ENCODE assay signal across 25 cellular contexts in genomic region chr12:113768850-113769249, GRCh38.
DNase-seq lines count a peak whose midpoint lies in the region; ATAC-seq, FAIRE-seq and TF ChIP-seq lines count a peak whose summit lies in the region.
"Had no signal": no experiment of that assay in that cellular context is flagged by ENCODE, and none has a peak within 500 bp of the region (broad histone marks: within the 10 kb centered on the region; RNA-seq: fewer than 3 reads in every experiment).

No MANE protein-coding gene starts in this region.

- peak overlapping the region; percentile 87 for H3K27ac Mint-ChIP-seq in neural progenitor cell
- H3K27ac Mint-ChIP-seq: B cell; CD4-positive, alpha-beta T cell; CD8-positive, alpha-beta T cell had no signal

- intact Hi-C loops in HepG2 (cut with micrococcal nuclease; ENCODE audit: unreplicated experiment) = no loop called here
- intact Hi-C loops in right lobe of liver (cut with DNase I) = no loop called here
- intact Hi-C loops in K562 (cut with micrococcal nuclease) = no loop called here

- FAIRE-seq in HepG2 (lab: Jason Lieb, UNC) (no peak), K562 (lab: Jason Lieb, UNC) (no peak)
- FAIRE-seq: A549, D721Med, GM12878, GM12892, GM18507 had no signal

- CTCF ChIA-PET in HepG2 (lab: Yijun Ruan, JAX; ENCODE audit: low intra/inter-chr PET ratio, low total read pairs) (no interaction called here), HEK293 (lab: Yijun Ruan, JAX) (no interaction called here), K562 (lab: Yijun Ruan, JAX; ENCODE audit: low intra/inter-chr PET ratio) (no interaction called here)

- no peaks in the 10 kb centered on the region for H3K9me3 Mint-ChIP-seq in neural progenitor cell
- H3K9me3 Mint-ChIP-seq: CD8-positive, alpha-beta T cell had no signal

- H3K4me3 Mint-ChIP-seq in neural progenitor cell = no peak overlapping the region
- H3K4me3 Mint-ChIP-seq: B cell; CD4-positive, alpha-beta T cell; CD8-positive, alpha-beta T cell had no signal

- DNase-seq in HepG2 (ENCODE audit: low spot score) (no peak), right lobe of liver (no peak), K562 (ENCODE audit: extremely low read depth in 1 of 4, low spot score in 3 of 4) (no peak), neural progenitor cell (ENCODE audit: low spot score) (no peak), NCI-H1436 (lab: John Stamatoyannopoulos, UW) (no peak), DMS79 treated with DMSO at 0.1 percent for 48 hours (lab: John Stamatoyannopoulos, UW) (no peak)
- DNase-seq: AML-193; Caco-2; Calu3; CD4-positive, alpha-beta T cell; CD8-positive, alpha-beta T cell; DND-41; EL; GDM1 had no signal

- no peak overlapping the region for H3K9ac ChIP-seq in HepG2 (ENCODE audit: insufficient read depth, low read depth, low read length)
- H3K9ac ChIP-seq in K562 (ENCODE audit: insufficient read depth in 1 of 2, low read depth in 2 of 2, low read length in 2 of 2) = no peak overlapping the region
- H3K9ac ChIP-seq in neural progenitor cell = no peak overlapping the region
- H3K9ac ChIP-seq: BLaER1 treated with 17β-estradiol and CSF1 and Interleukin-3, amounts not matched to agents 10 nM and 100 nM had no signal

- H3K27ac ChIP-seq in HepG2 (ENCODE audit: extremely low read length, insufficient read depth, low read length) (no peak overlapping the region), right lobe of liver (no peak overlapping the region), HEK293 (ENCODE audit: extremely low read depth, low read depth, low read length) (no peak overlapping the region), K562 (ENCODE audit: extremely low read depth, low read depth, low read length) (no peak overlapping the region), neural progenitor cell (no peak overlapping the region)
- H3K27ac ChIP-seq: 22Rv1; A549; BLaER1 treated with 17β-estradiol and CSF1 and Interleukin-3, amounts not matched to agents 10 nM and 100 nM; C4-2B had no signal

- H3K27me3 ChIP-seq in HepG2 (ENCODE audit: control insufficient read depth in 1 of 2, insufficient read depth in 2 of 2, low read length in 2 of 2) = no peaks in the 10 kb centered on the region
- no peaks in the 10 kb centered on the region for H3K27me3 ChIP-seq in right lobe of liver
- no peaks in the 10 kb centered on the region for H3K27me3 ChIP-seq in K562 (ENCODE audit: control insufficient read depth in 2 of 2, insufficient read depth in 2 of 2, low read length in 2 of 2)
- H3K27me3 ChIP-seq in neural progenitor cell = no peaks in the 10 kb centered on the region
- H3K27me3 ChIP-seq: BLaER1 treated with 17β-estradiol and CSF1 and Interleukin-3, amounts not matched to agents 10 nM and 100 nM had no signal

- no TSS peak for BruUV-seq in HepG2 (replicated peaks; lab: Mats Ljungman, UMichigan)
- BruUV-seq in K562 (replicated peaks; lab: Mats Ljungman, UMichigan) = no TSS peak

- H3K4me1 Mint-ChIP-seq in neural progenitor cell = peaks cover 63% of the 10 kb centered on the region
- H3K4me1 Mint-ChIP-seq: B cell had no signal

- POLR2A ChIA-PET in HepG2 (lab: Yijun Ruan, JAX) = interaction anchor here (3.5 kb wide), 1 partner anchor 13 kb away, joined by 14 read pairs; no protein-coding TSS in a partner anchor
- POLR2A ChIA-PET in HEK293 (lab: Yijun Ruan, JAX) = no interaction called here
- POLR2A ChIA-PET in K562 (lab: Yijun Ruan, JAX) = interaction anchor here (0.7 to 1.2 kb wide), 2 partner anchors 9 to 20 kb away, joined by 4 read pairs; no protein-coding TSS in a partner anchor

- H3K4me3 ChIP-seq in HepG2 (replicated peaks in 1 of 3; ENCODE audit: insufficient read depth in 1 of 3, low read depth in 2 of 3, low read length in 3 of 3) (no peak overlapping the region), right lobe of liver (no peak overlapping the region), HEK293 (ENCODE audit: low read depth, low read length) (no peak overlapping the region), K562 (no peak overlapping the region), neural progenitor cell (no peak overlapping the region)
- H3K4me3 ChIP-seq: A549; BLaER1 treated with 17β-estradiol and CSF1 and Interleukin-3, amounts not matched to agents 10 nM and 100 nM; GM12878 had no signal

- H3K79me2 ChIP-seq in HepG2 (ENCODE audit: insufficient read depth, low read length) = no peaks in the 10 kb centered on the region
- peaks cover 10% of the 10 kb centered on the region; the same call in 2 of the 3 replicates for H3K79me2 ChIP-seq in K562 (ENCODE audit: control insufficient read depth, insufficient read depth, low read length)
- no peaks in the 10 kb centered on the region for H3K79me2 ChIP-seq in neural progenitor cell (ENCODE audit: low read depth)

- H3K9me1 ChIP-seq in K562 (ENCODE audit: control insufficient read depth, insufficient read depth, low read length) = no peaks in the 10 kb centered on the region

- H3F3A ChIP-seq in neural progenitor cell (ENCODE audit: low read depth) = peaks cover 42% of the 10 kb centered on the region

- H3K9me3 ChIP-seq in HepG2 (ENCODE audit: low read length) (no peaks in the 10 kb centered on the region), right lobe of liver (no peaks in the 10 kb centered on the region), HEK293 (ENCODE audit: control insufficient read depth, insufficient read depth, low read depth, low read length) (no peaks in the 10 kb centered on the region), K562 (replicated peaks; ENCODE audit: control insufficient read depth, insufficient read depth, low read depth, low read length) (no peaks in the 10 kb centered on the region), neural progenitor cell (ENCODE audit: low read depth) (no peaks in the 10 kb centered on the region)
- H3K9me3 ChIP-seq: A549; BLaER1 treated with 17β-estradiol and CSF1 and Interleukin-3, amounts not matched to agents 10 nM and 100 nM; Caco-2 had no signal

- ATAC-seq in HepG2 = no peak
- ATAC-seq in right lobe of liver = no peak
- ATAC-seq in K562 = no peak
- no peak for ATAC-seq in HG03571 (IDR thresholded peaks at IDR 0.05; ENCODE audit: unreplicated experiment)
- ATAC-seq: A549; CD8-positive, alpha-beta T cell; GM12878 had no signal

- TF ChIP-seq EP300 in HepG2 (IDR thresholded peaks at IDR 0.05; ENCODE audit: low read depth in 2 of 2, low read length in 2 of 2) (no peak), HepG2 (CRISPR knock-in tag; IDR thresholded peaks at IDR 0.05; ENCODE audit: borderline replicate concordance) (no peak), K562 (IDR thresholded peaks at IDR 0.05; ENCODE audit: low read length) (no peak)

- H3K4me1 ChIP-seq in HepG2 (ENCODE audit: insufficient read depth, low read length) (peaks cover 96% of the 10 kb centered on the region), right lobe of liver (peaks cover 0 to 18% (median 3%) of the 10 kb centered on the region in 4 donors), HEK293 (ENCODE audit: control insufficient read depth, insufficient read depth, low read length) (no peaks in the 10 kb centered on the region), K562 (replicated peaks in 1 of 2; ENCODE audit: control insufficient read depth in 2 of 2, insufficient read depth in 2 of 2, low read length in 2 of 2) (peaks cover 8 to 10% of the 10 kb centered on the region in 2 experiments; a peak in 4 of 5 replicates), neural progenitor cell (peaks cover 28% of the 10 kb centered on the region)

- H4K20me1 ChIP-seq in HepG2 (ENCODE audit: insufficient read depth, low read length) (no peaks in the 10 kb centered on the region), K562 (replicated peaks; ENCODE audit: control insufficient read depth, insufficient read depth, low read length) (no peaks in the 10 kb centered on the region), neural progenitor cell (ENCODE audit: low read depth) (no peaks in the 10 kb centered on the region)
- H4K20me1 ChIP-seq: BLaER1 treated with 17β-estradiol and CSF1 and Interleukin-3, amounts not matched to agents 10 nM and 100 nM had no signal

- peaks cover 35% of the 10 kb centered on the region for H3K27me3 Mint-ChIP-seq in neural progenitor cell (ENCODE audit: insufficient read depth, low read depth)

- TF ChIP-seq RAD21 in HepG2 (CRISPR knock-in tag; IDR thresholded peaks at IDR 0.05) (no peak), K562 (CRISPR knock-in tag; conservative IDR thresholded peaks at IDR 0.05 in 1 of 2, IDR thresholded peaks at IDR 0.05 in 1 of 2) (no peak)

- in situ Hi-C loops in HepG2 (cut with HindIII; ENCODE audit: extremely low pct_ligation_motif_present, low pct_unique_long_range_greater_than_20kb) (no loop called here), K562 (cut with MboI) (no loop called here)

- TF ChIP-seq POLR2A in HepG2 (IDR thresholded peaks at IDR 0.05; ENCODE audit: insufficient read depth in 1 of 2, low read depth in 2 of 2, low read length in 2 of 2) = no peak
- no peak for TF ChIP-seq POLR2A in right lobe of liver (IDR thresholded peaks at IDR 0.05)
- TF ChIP-seq POLR2A in K562 (conservative IDR thresholded peaks at IDR 0.05) = no peak

- TF ChIP-seq CTCF in HepG2 (CRISPR knock-in tag; IDR thresholded peaks at IDR 0.05) = no peak
- no peak for TF ChIP-seq CTCF in right lobe of liver (IDR thresholded peaks at IDR 0.05)
- no peak for TF ChIP-seq CTCF in HEK293 (tag by site-specific recombination; IDR thresholded peaks at IDR 0.05)
- TF ChIP-seq CTCF in K562 (IDR thresholded peaks at IDR 0.05 in 2 of 3, conservative IDR thresholded peaks at IDR 0.05 in 1 of 3; ENCODE audit: insufficient read depth in 2 of 3, low read depth in 1 of 3, low read length in 3 of 3) = no peak
- no peak for TF ChIP-seq CTCF in neural progenitor cell (IDR thresholded peaks at IDR 0.05)

- H3K36me3 ChIP-seq in HepG2 (replicated peaks in 1 of 2; ENCODE audit: control insufficient read depth in 1 of 2, insufficient read depth in 2 of 2, low read length in 2 of 2) (no peaks in the 10 kb centered on the region; a peak in 1 of 5 replicates), right lobe of liver (no peaks in the 10 kb centered on the region), HEK293 (ENCODE audit: control insufficient read depth in 2 of 2, insufficient read depth in 1 of 2, low read length in 2 of 2) (no peaks in the 10 kb centered on the region), K562 (ENCODE audit: control insufficient read depth, insufficient read depth, low read length) (peaks cover 10% of the 10 kb centered on the region; the same call in 2 of the 3 replicates), neural progenitor cell (no peaks in the 10 kb centered on the region)
- H3K36me3 ChIP-seq: BLaER1 treated with 17β-estradiol and CSF1 and Interleukin-3, amounts not matched to agents 10 nM and 100 nM had no signal

- H2AFZ ChIP-seq in HepG2 (ENCODE audit: low read length) (no peak overlapping the region), K562 (ENCODE audit: low read depth, low read length) (no peak overlapping the region), neural progenitor cell (replicated peaks) (no peak overlapping the region)

- no peak overlapping the region for H3K4me2 ChIP-seq in HepG2 (ENCODE audit: low read depth, low read length)
- no peak overlapping the region for H3K4me2 ChIP-seq in K562 (ENCODE audit: insufficient read depth, low read length)
- no peak overlapping the region for H3K4me2 ChIP-seq in neural progenitor cell
- H3K4me2 ChIP-seq: A549; BLaER1 treated with 17β-estradiol and CSF1 and Interleukin-3, amounts not matched to agents 10 nM and 100 nM had no signal

- 92% methylated on average over 6 of the region's 6 CpGs for WGBS in HepG2 (ENCODE audit: low lambda C conversion rate)
- 66% methylated on average over 5 of the region's 6 CpGs for WGBS in right lobe of liver (ENCODE audit: insufficient coverage, low coverage, low lambda C conversion rate, missing lambda C conversion rate)
- WGBS in K562 (ENCODE audit: insufficient coverage, low coverage, missing lambda C conversion rate) = 68% methylated on average over 6 of the region's 6 CpGs

- H3K36me3 Mint-ChIP-seq in neural progenitor cell = no peaks in the 10 kb centered on the region
- H3K36me3 Mint-ChIP-seq: CD8-positive, alpha-beta T cell had no signal

Comparison
In these comparisons a context has a peak if more than half of its experiments do, and no peak if none do; other contexts are left out.
1. Of the 241 proteins assayed by ChIP-seq in both HepG2 and K562: peak only in HepG2: none; only in K562: ZFP36; in both: none; in neither: 239; mixed calls (peak in some experiments, not most) for 1.